ENCODE assay signal across 8 cellular contexts in the genomic region with DNA sequence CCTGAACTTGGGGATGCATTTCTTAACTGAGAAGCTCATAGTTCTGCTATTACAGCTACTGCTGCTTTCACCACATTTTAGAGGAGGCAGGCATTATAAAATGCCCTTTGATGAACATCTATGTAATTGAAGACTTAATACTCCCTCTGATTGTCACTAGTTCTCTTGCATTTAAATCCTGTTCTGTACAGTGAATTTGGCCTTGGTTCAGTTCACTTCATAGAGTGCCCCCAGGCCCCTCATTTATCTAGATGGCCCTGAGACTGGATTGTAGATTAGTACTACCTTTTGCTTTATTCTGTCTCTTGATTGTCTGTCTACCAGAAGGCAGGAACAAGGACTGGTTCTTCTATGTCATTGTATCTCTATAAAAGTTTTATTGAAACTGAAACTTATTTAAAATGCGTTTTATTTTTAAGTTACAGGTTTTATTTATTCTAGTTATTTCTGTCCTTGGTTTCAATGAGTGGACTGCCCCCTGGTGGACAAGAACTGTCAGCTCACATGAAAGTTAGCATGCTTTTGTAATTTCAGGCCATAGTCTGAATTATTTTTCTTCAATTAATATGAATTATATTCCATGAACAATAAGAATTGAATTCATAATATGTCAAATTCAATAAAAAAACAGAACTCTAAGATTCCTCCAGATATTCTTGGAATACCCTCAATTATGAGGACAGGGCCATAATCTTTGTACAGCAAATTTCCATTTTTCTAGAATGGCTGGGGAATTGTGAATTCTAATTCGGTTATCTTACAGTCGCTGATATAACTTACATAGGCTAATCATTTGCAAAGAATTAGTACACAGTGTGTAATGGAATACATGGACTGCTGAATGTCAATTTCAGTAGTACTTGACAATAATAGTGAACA. TPM values are rescaled to one million over a fixed set of nuclear protein-coding genes. Genes with fewer than 3 reads are reported as not detected.
DNase-seq lines count a peak whose midpoint lies in the region; ATAC-seq and TF ChIP-seq lines count a peak whose summit lies in the region.

No MANE protein-coding gene starts in this region.

- CTCF ChIA-PET in activated CD4-positive, alpha-beta T cell treated with anti-CD3 and anti-CD28 coated beads for 36 hours (lab: Charles Lee): interaction anchor here (0.5 to 3.8 kb wide), 16 partner anchors 10 to 797 kb away, joined by 3 to 21 read pairs (median 3); no protein-coding TSS in a partner anchor
- CTCF ChIA-PET in activated B cell treated with CpG ODN at 0.5 μM for 24 hours (lab: Charles Lee): interaction anchor here (0.7 to 3.2 kb wide), 4 partner anchors 8 to 632 kb away, joined by 3 to 42 read pairs (median 4); no protein-coding TSS in a partner anchor

- H3K9me2 ChIP-seq in MM.1S (replicated peaks; ENCODE audit: insufficient read depth, low read length): no peaks in the 10 kb centered on the region

- no peaks in the 10 kb centered on the region for H3K36me3 ChIP-seq in MM.1S (replicated peaks; ENCODE audit: insufficient read depth, low read length)
- H3K36me3 ChIP-seq in spleen: no peaks in the 10 kb centered on the region
- no peaks in the 10 kb centered on the region for H3K36me3 ChIP-seq in MG63

- TF ChIP-seq POLR2A in spleen (IDR thresholded peaks at IDR 0.05): no peak

- H3K4me1 ChIP-seq in MM.1S (ENCODE audit: low read length) (peaks cover 6% of the 10 kb centered on the region), spleen (peaks cover 0 to 17% (median 2%) of the 10 kb centered on the region in 6 donors)

- peaks cover 16% of the 10 kb centered on the region for H3K27me3 Mint-ChIP-seq in activated CD4-positive, alpha-beta T cell treated with anti-CD3 and anti-CD28 coated beads for 36 hours
- H3K27me3 Mint-ChIP-seq in activated B cell treated with CpG ODN at 0.5 μM for 24 hours: peaks cover 33% of the 10 kb centered on the region

- peak; percentile 64 for DNase-seq in activated CD4-positive, alpha-beta T cell treated with anti-CD3 and anti-CD28 coated beads for 36 hours
- DNase-seq in activated CD4-positive, alpha-beta T cell treated with anti-CD3 and anti-CD28 coated beads for 1 hour: no peak
- DNase-seq in MM.1S: peak; percentile 58
- DNase-seq in activated B cell treated with CpG ODN at 0.5 μM for 24 hours: no peak
- DNase-seq in fibroblast of villous mesenchyme (ENCODE audit: low read depth): peak; percentile 71
- no peak for DNase-seq in spleen
- no peak for DNase-seq in MG63

- WGBS in spleen, 5 donors: 12 to 17% (median 13%) methylated on average over 3 of the region's 3 CpGs

- no peaks in the 10 kb centered on the region for H3K79me2 ChIP-seq in MM.1S (ENCODE audit: low read length)

- no peaks in the 10 kb centered on the region for H3K4me1 Mint-ChIP-seq in activated CD4-positive, alpha-beta T cell treated with anti-CD3 and anti-CD28 coated beads for 36 hours
- peaks cover under 1% of the 10 kb centered on the region for H3K4me1 Mint-ChIP-seq in activated B cell treated with CpG ODN at 0.5 μM for 24 hours

- H3K4me3 ChIP-seq in MM.1S (ENCODE audit: low read length) (no peak overlapping the region), fibroblast of villous mesenchyme (ENCODE audit: low read depth, low read length) (no peak overlapping the region), spleen (no peak overlapping the region), MG63 (no peak overlapping the region)

- TF ChIP-seq CTCF in MM.1S (IDR thresholded peaks at IDR 0.05; ENCODE audit: low read length): peak; percentile 86
- peak; percentile 100 for TF ChIP-seq CTCF in activated B cell treated with CpG ODN at 0.5 μM for 24 hours (IDR thresholded peaks at IDR 0.05)
- TF ChIP-seq CTCF in fibroblast of villous mesenchyme (IDR thresholded peaks at IDR 0.05; ENCODE audit: insufficient read depth, low read depth, low read length): peak; percentile 90
- peak; percentile 40 to 93 (median 81) for TF ChIP-seq CTCF in spleen (IDR thresholded peaks at IDR 0.05 in 8 of 11, conservative IDR thresholded peaks at IDR 0.05 in 3 of 11)

- peak overlapping the region; percentile 24; the same call in 1 of the 2 replicates for H2AFZ ChIP-seq in MM.1S (ENCODE audit: low read length)

- no peak for ATAC-seq in activated CD4-positive, alpha-beta T cell treated with anti-CD3 and anti-CD28 coated beads for 36 hours
- ATAC-seq in activated B cell treated with CpG ODN at 0.5 μM for 24 hours (ENCODE audit: low read depth) (no peak), HG03354 (IDR thresholded peaks at IDR 0.05; ENCODE audit: poor library complexity, severe bottlenecking, unreplicated experiment) (no peak)

- POLR2A ChIA-PET in activated CD4-positive, alpha-beta T cell treated with anti-CD3 and anti-CD28 coated beads for 36 hours (lab: Charles Lee): interaction anchor here (0.7 kb wide), 1 partner anchor 503 kb away, joined by 4 read pairs; no protein-coding TSS in a partner anchor
- POLR2A ChIA-PET in activated B cell treated with CpG ODN at 0.5 μM for 24 hours (lab: Charles Lee): no interaction called here

- H3K9me3 Mint-ChIP-seq in activated CD4-positive, alpha-beta T cell treated with anti-CD3 and anti-CD28 coated beads for 36 hours (ENCODE audit: low read depth): no peaks in the 10 kb centered on the region
- H3K9me3 Mint-ChIP-seq in activated B cell treated with CpG ODN at 0.5 μM for 24 hours: no peaks in the 10 kb centered on the region

- H3K9me3 ChIP-seq in MM.1S (replicated peaks; ENCODE audit: insufficient read depth, low read length): no peaks in the 10 kb centered on the region
- no peaks in the 10 kb centered on the region for H3K9me3 ChIP-seq in spleen
- no peaks in the 10 kb centered on the region for H3K9me3 ChIP-seq in MG63

- H3K4me2 ChIP-seq in MM.1S (ENCODE audit: low read depth, low read length): no peak overlapping the region

- H3K9ac ChIP-seq in MM.1S (ENCODE audit: low read length): no peak overlapping the region

- H3K27ac Mint-ChIP-seq in activated CD4-positive, alpha-beta T cell treated with anti-CD3 and anti-CD28 coated beads for 36 hours: no peak overlapping the region
- no peak overlapping the region for H3K27ac Mint-ChIP-seq in activated B cell treated with CpG ODN at 0.5 μM for 24 hours

- no peaks in the 10 kb centered on the region for H3F3A ChIP-seq in MM.1S (ENCODE audit: insufficient read depth, low read length)

- no peak overlapping the region for H3K4me3 Mint-ChIP-seq in activated CD4-positive, alpha-beta T cell treated with anti-CD3 and anti-CD28 coated beads for 36 hours
- H3K4me3 Mint-ChIP-seq in activated B cell treated with CpG ODN at 0.5 μM for 24 hours: no peak overlapping the region

- H3K27ac ChIP-seq in MM.1S (ENCODE audit: low read length): no peak overlapping the region
- no peak overlapping the region for H3K27ac ChIP-seq in spleen

- no peaks in the 10 kb centered on the region for H4K20me1 ChIP-seq in MM.1S (ENCODE audit: insufficient read depth, low read length)

- no peaks in the 10 kb centered on the region for H3K36me3 Mint-ChIP-seq in activated CD4-positive, alpha-beta T cell treated with anti-CD3 and anti-CD28 coated beads for 36 hours (ENCODE audit: low read depth)
- H3K36me3 Mint-ChIP-seq in activated B cell treated with CpG ODN at 0.5 μM for 24 hours (ENCODE audit: low read depth): no peaks in the 10 kb centered on the region

- intact Hi-C loops in activated CD4-positive, alpha-beta T cell treated with anti-CD3 and anti-CD28 coated beads for 36 hours (cut with DNase I, micrococcal nuclease): loop anchor here in 1 of 2 experiments (1.0 to 10.0 kb wide), 3 partner anchors 195 to 607 kb away; partner anchors contain the start of gene SHISA3
- intact Hi-C loops in activated B cell treated with CpG ODN at 0.5 μM for 24 hours (cut with micrococcal nuclease) (loop anchor here (1.0 kb wide), 2 partner anchors 195 to 607 kb away; no protein-coding TSS in a partner anchor), spleen (cut with DNase I; ENCODE audit: low total_unique reads) (no loop called here)

- H3K27me3 ChIP-seq in MM.1S (replicated peaks; ENCODE audit: insufficient read depth, low read length): no peaks in the 10 kb centered on the region
- peaks cover 0 to 47% (median 2%) of the 10 kb centered on the region in 7 donors for H3K27me3 ChIP-seq in spleen (replicated peaks in 1 of 7)
- H3K27me3 ChIP-seq in MG63: no peaks in the 10 kb centered on the region

RNA-seq across cellular contexts. Expression of gene TMEM33, which starts 47.2 kb away (rescaled TPM):
- total RNA-seq in activated CD4-positive, alpha-beta T cell treated with anti-CD3 and anti-CD28 coated beads for 36 hours: 10 to 100 TPM; 43.8 to 57.2 TPM
- total RNA-seq in activated B cell treated with CpG ODN at 0.5 μM for 24 hours (34.3 and 40.0 TPM in 2 replicates), fibroblast of villous mesenchyme (48.3 and 58.7 TPM in 2 replicates), spleen (10 to 100 TPM; 51.4 to 69.2 (median 55.7) TPM)
- polyA plus RNA-seq in spleen: 1 to 10 TPM; 4.3 to 8.8 (median 5.8) TPM
- total RNA-seq in MG63 (2014; rRNA removed; shearing (Covaris generic); ENCODE audit: low replicate concordance): 28.1 and 37.9 TPM in 2 replicates

Comparison
In these comparisons a context has a peak if more than half of its experiments do, and no peak if none do; other contexts are left out.
1. DNase-seq: peak in activated CD4-positive, alpha-beta T cell treated with anti-CD3 and anti-CD28 coated beads for 36 hours (single experiment), MM.1S (single experiment) and fibroblast of villous mesenchyme (single experiment); none in activated CD4-positive, alpha-beta T cell treated with anti-CD3 and anti-CD28 coated beads for 1 hour (single experiment), activated B cell treated with CpG ODN at 0.5 μM for 24 hours (single experiment), spleen (single experiment) and MG63 (single experiment).
2. Peak in every context shown above with its lines, with median percentiles within 50 percentile points of each other: CTCF ChIP-seq.